Comparison of ENCODE assay signal across 22 cellular contexts in genomic region chr15:101807345-101807945, GRCh38. TPM values are rescaled to one million over a fixed set of nuclear protein-coding genes. Genes with fewer than 3 reads are reported as not detected.
A peak's percentile ranks its signal among the peaks of the same experiment; 100 is the strongest.
DNase-seq lines count a peak whose midpoint lies in the region; ATAC-seq, FAIRE-seq and TF ChIP-seq lines count a peak whose summit lies in the region.
"Had no signal": no experiment of that assay in that cellular context is flagged by ENCODE, and none has a peak within 500 bp of the region (broad histone marks: within the 10 kb centered on the region; RNA-seq: fewer than 3 reads in every experiment).

No MANE protein-coding gene starts in this region.

- in situ Hi-C loops in Caki2 (cut with HindIII; ENCODE audit: low pct_unique_long_range_greater_than_20kb, low sequenced_read_pairs), result no loop called here

- ATAC-seq in HG03045 (IDR thresholded peaks at IDR 0.05; ENCODE audit: unreplicated experiment) (no peak), GM18861 (IDR thresholded peaks at IDR 0.05; ENCODE audit: unreplicated experiment) (no peak)
- ATAC-seq: T-cell had no signal

- DNase-seq in Caki2 (ENCODE audit: low read depth) (peak; percentile 94), M059J (ENCODE audit: low read depth) (peak; percentile 85), epithelial cell of esophagus (ENCODE audit: low read depth) (peak; percentile 17), skeletal muscle cell (ENCODE audit: low read depth) (peak; percentile 17), GM19239 (ENCODE audit: insufficient read length, low spot score) (no peak), DMS79 treated with DMSO at 0.1 percent for 48 hours (lab: John Stamatoyannopoulos, UW) (no peak)
- DNase-seq: activated CD8-positive, alpha-beta memory T cell treated with anti-CD3 and anti-CD28 coated beads, Interleukin-2, amount 50 U/mL, for 48 hours; activated naive CD4-positive, alpha-beta T cell treated with anti-CD3 and anti-CD28 coated beads, Interleukin-2, amount 10 ng/mL, durations not matched to agents 7 days and 5 days; CD8-positive, alpha-beta memory T cell; endodermal cell; GDM1; head of caudate nucleus; NCI-H2029; NCI-H526; T-cell had no signal

- FAIRE-seq in GM19239 (lab: Jason Lieb, UNC), result no peak
- FAIRE-seq: HTR-8/SVneo, keratinocyte had no signal

- H3K4me3 ChIP-seq in epithelial cell of esophagus (ENCODE audit: low read length) (no peak overlapping the region), skeletal muscle cell (ENCODE audit: low read depth, low read length) (no peak overlapping the region)
- H3K4me3 ChIP-seq: MG63 had no signal

- TF ChIP-seq CTCF in epithelial cell of esophagus (IDR thresholded peaks at IDR 0.05; ENCODE audit: insufficient read depth, low read depth, low read length, missing control alignments), result no peak

RNA-seq across cellular contexts. Expression of gene OR4F6, which starts 4.1 kb away (rescaled TPM):
- total RNA-seq in Caki2 (2014; rRNA removed; shearing (Covaris generic); ENCODE audit: low replicate concordance), result not detected in 2 replicates
- not detected in 2 replicates for total RNA-seq in M059J (2014; rRNA removed; shearing (Covaris generic))
- total RNA-seq: CD8-positive, alpha-beta memory T cell; endodermal cell; mononuclear cell; osteocyte; T-cell had no signal

RNA-seq across cellular contexts. Expression of gene OR4F15, which starts 4.6 kb away (rescaled TPM):
- 0.09 TPM in 1 of 2 replicates, not detected in the other for total RNA-seq in Caki2 (2014; rRNA removed; shearing (Covaris generic); ENCODE audit: low replicate concordance)
- total RNA-seq in M059J (2014; rRNA removed; shearing (Covaris generic)), result not detected in 2 replicates
- total RNA-seq: CD8-positive, alpha-beta memory T cell; endodermal cell; mononuclear cell; osteocyte; T-cell had no signal

Comparison
In these comparisons a context has a peak if more than half of its experiments do, and no peak if none do; other contexts are left out.
1. DNase-seq: peak in Caki2 (single experiment), M059J (single experiment), epithelial cell of esophagus (single experiment) and skeletal muscle cell (single experiment); none in GM19239 (single experiment) and DMS79 treated with DMSO at 0.1 percent for 48 hours (single experiment).